In the genomic region with DNA sequence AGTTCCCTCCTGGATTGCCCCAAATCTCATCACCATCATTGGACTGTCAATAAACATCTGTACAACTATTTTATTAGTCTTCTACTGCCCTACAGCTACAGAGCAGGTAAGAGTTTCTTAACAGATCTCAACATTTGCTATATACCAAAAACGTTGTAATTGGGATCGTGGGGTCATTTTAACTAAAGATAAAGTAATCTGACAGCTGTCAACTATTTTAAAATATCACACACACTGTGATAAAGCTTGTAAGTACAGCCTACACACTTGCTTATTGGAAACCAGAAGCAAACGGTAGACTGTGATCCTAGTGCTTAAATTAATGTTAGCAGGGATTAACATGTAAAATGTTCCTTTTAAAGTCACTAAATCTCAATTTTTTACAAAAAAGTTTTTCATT, we compare ENCODE assay signal across 15 cellular contexts. TPM values are rescaled to one million over a fixed set of nuclear protein-coding genes. Genes with fewer than 3 reads are reported as not detected.
DNase-seq lines count a peak whose midpoint lies in the region; ATAC-seq, FAIRE-seq and TF ChIP-seq lines count a peak whose summit lies in the region.
"Had no signal": no experiment of that assay in that cellular context is flagged by ENCODE, and none has a peak within 500 bp of the region (broad histone marks: within the 10 kb centered on the region; RNA-seq: fewer than 3 reads in every experiment).

No MANE protein-coding gene starts in this region.

- DNase-seq in GM06990 (ENCODE audit: extremely low read depth, insufficient read length) (no peak), GM12878 (ENCODE audit: low read depth, low spot score) (no peak), spleen (no peak), iPS-NIHi11 (ENCODE audit: low spot score) (no peak), SIG-M5 treated with dmso at 0.1 percent for 504 hours (lab: John Stamatoyannopoulos, UW; ENCODE audit: unreplicated experiment) (no peak)
- DNase-seq: CD8-positive, alpha-beta T cell; COR-L47; GF-D8; GM23248 had no signal

- CTCF ChIA-PET in GM12878 (lab: Yijun Ruan, JAX), result interaction anchor here (1.3 kb wide), 1 partner anchor 45 kb away, joined by 4 read pairs; no protein-coding TSS in a partner anchor

- H3K27me3 ChIP-seq in GM06990 (replicated peaks; ENCODE audit: control insufficient read depth, insufficient read depth, low read length) (no peaks in the 10 kb centered on the region), OCI-LY1 (ENCODE audit: insufficient read depth, low read length) (no peaks in the 10 kb centered on the region), GM12878 (replicated peaks in 1 of 2; ENCODE audit: control insufficient read depth in 2 of 2, insufficient read depth in 2 of 2, low read length in 1 of 2) (no peaks in the 10 kb centered on the region), spleen (replicated peaks in 1 of 7) (no peaks in the 10 kb centered on the region)

- no peaks in the 10 kb centered on the region for H3F3A ChIP-seq in OCI-LY1 (ENCODE audit: insufficient read depth, low read length)

- BruUV-seq in GM12878 (replicated peaks; lab: Mats Ljungman, UMichigan), result no TSS peak

- H3K9ac ChIP-seq in OCI-LY1 (ENCODE audit: low read length) (no peak overlapping the region; the same call in 1 of the 2 replicates), GM12878 (ENCODE audit: control insufficient read depth, insufficient read depth, low read length) (peak overlapping the region; percentile 43)
- H3K9ac ChIP-seq: GM23248 had no signal

- no peak for TF ChIP-seq RAD21 in GM12878 (IDR thresholded peaks at IDR 0.05; ENCODE audit: insufficient read depth, low read depth, low read length)

- H3K9me3 ChIP-seq in OCI-LY1 (ENCODE audit: low read length) (no peaks in the 10 kb centered on the region), GM12878 (replicated peaks; ENCODE audit: control insufficient read depth, insufficient read depth, low read length) (no peaks in the 10 kb centered on the region; the same call in 2 of the 3 replicates), spleen (no peaks in the 10 kb centered on the region)
- H3K9me3 ChIP-seq: A549 had no signal

- intact Hi-C loops in GM12878 (cut with micrococcal nuclease; ENCODE audit: unreplicated experiment) (loop anchor here (5.0 to 10.0 kb wide), 3 partner anchors 44 to 607 kb away; partner anchors contain the start of genes CD53 and DDX20), spleen (cut with DNase I; ENCODE audit: low total_unique reads) (loop anchor here (10.0 kb wide), 1 partner anchor 47 kb away; no protein-coding TSS in a partner anchor)

- POLR2A ChIA-PET in GM12878 (lab: Charles Lee), result interaction anchor here (1.1 to 2.1 kb wide), 3 partner anchors 8 to 49 kb away, joined by 4 to 6 read pairs (median 5); no protein-coding TSS in a partner anchor

- peaks cover 1% of the 10 kb centered on the region for H3K36me3 ChIP-seq in GM06990 (ENCODE audit: control insufficient read depth, insufficient read depth, low read length)
- H3K36me3 ChIP-seq in OCI-LY1 (ENCODE audit: insufficient read depth, low read length), result peaks cover 62% of the 10 kb centered on the region
- peaks cover 2 to 23% of the 10 kb centered on the region in 2 experiments; a peak in 3 of 4 replicates for H3K36me3 ChIP-seq in GM12878 (ENCODE audit: control insufficient read depth in 2 of 2, insufficient read depth in 2 of 2, low read length in 1 of 2)
- peaks cover 0 to 73% (median 31%) of the 10 kb centered on the region in 6 donors for H3K36me3 ChIP-seq in spleen

- in situ Hi-C loops in GM12878 (cut with MboI), result no loop called here

- RAD21 ChIA-PET in GM12878 (lab: Charles Lee; ENCODE audit: unreplicated experiment), result interaction anchor here (1.1 to 2.2 kb wide), 3 partner anchors 55 to 75 kb away, joined by 3 to 9 read pairs (median 4); no protein-coding TSS in a partner anchor

- H3K27ac ChIP-seq in OCI-LY1 (ENCODE audit: low read depth, low read length, poor library complexity, severe bottlenecking) (peak overlapping the region; percentile 7), GM12878 (ENCODE audit: control insufficient read depth, insufficient read depth) (peak overlapping the region; percentile 30), spleen (peak overlapping the region in 5 of 8 donors; percentile 10 to 68 (median 54))
- H3K27ac ChIP-seq: A549, GM23248, HL-60 had no signal

- SMC1A ChIA-PET in GM12878 (lab: Charles Lee; ENCODE audit: uncharacterized antibody, unreplicated experiment), result interaction anchor here (0.9 to 13.3 kb wide), 7 partner anchors 9 to 70 kb away, joined by 3 to 164 read pairs (median 5); partner anchors contain the start of genes CEPT1 and DRAM2

- 82% methylated on average over 3 of the region's 3 CpGs for WGBS in GM12878 (ENCODE audit: insufficient coverage, insufficient replicate concordance, low lambda C conversion rate, missing lambda C conversion rate)
- 60 to 78% (median 67%) methylated on average over 3 of the region's 3 CpGs for WGBS in spleen, 5 donors

- no peak overlapping the region for H2AFZ ChIP-seq in OCI-LY1 (ENCODE audit: low read length)
- H2AFZ ChIP-seq in GM12878 (ENCODE audit: control insufficient read depth, low read depth, low read length), result no peak overlapping the region
- H2AFZ ChIP-seq: GM23248 had no signal

- TF ChIP-seq CTCF in GM06990 (IDR thresholded peaks at IDR 0.05; ENCODE audit: insufficient read depth, low read length, poor library complexity, severe bottlenecking), result no peak
- TF ChIP-seq CTCF in OCI-LY1 (IDR thresholded peaks at IDR 0.05; ENCODE audit: low read length), result no peak
- TF ChIP-seq CTCF in GM12878 (IDR thresholded peaks at IDR 0.05 in 2 of 3, conservative IDR thresholded peaks at IDR 0.05 in 1 of 3; ENCODE audit: control insufficient read depth in 2 of 3, extremely low read depth in 1 of 3, insufficient read depth in 1 of 3, low read depth in 3 of 3, low read length in 3 of 3), result no peak
- TF ChIP-seq CTCF in spleen (IDR thresholded peaks at IDR 0.05 in 8 of 11, conservative IDR thresholded peaks at IDR 0.05 in 3 of 11), result no peak

- H3K4me3 ChIP-seq in GM06990 (replicated peaks; ENCODE audit: low read depth, low read length) (peak overlapping the region; percentile 23; the same call in 1 of the 2 replicates), OCI-LY1 (ENCODE audit: low read depth, low read length, poor library complexity, severe bottlenecking) (no peak overlapping the region), GM12878 (peak overlapping the region; percentile 13), spleen (peak overlapping the region in 1 of 8 donors; percentile 12)
- H3K4me3 ChIP-seq: A549, GM23248 had no signal

- ATAC-seq in GM12878, result no peak; the same call in 2 of the 3 replicates
- ATAC-seq in HG03378 (IDR thresholded peaks at IDR 0.05; ENCODE audit: unreplicated experiment), result no peak
- ATAC-seq: A549; CD8-positive, alpha-beta T cell; HCT116 had no signal

- no peak for TF ChIP-seq EP300 in GM12878 (IDR thresholded peaks at IDR 0.05; ENCODE audit: borderline replicate concordance in 1 of 2, control insufficient read depth in 1 of 2, low read depth in 2 of 2, low read length in 2 of 2)

- no peak for TF ChIP-seq POLR2A in GM12878 (IDR thresholded peaks at IDR 0.05; ENCODE audit: low read depth, low read length)
- no peak for TF ChIP-seq POLR2A in spleen (IDR thresholded peaks at IDR 0.05)

- H3K4me1 ChIP-seq in OCI-LY1 (ENCODE audit: insufficient read depth, low read length, severe bottlenecking), result peaks cover 95% of the 10 kb centered on the region
- H3K4me1 ChIP-seq in GM12878 (ENCODE audit: control insufficient read depth, insufficient read depth, low read length), result peaks cover 15% of the 10 kb centered on the region
- H3K4me1 ChIP-seq in spleen, result peaks cover 24 to 100% (median 95%) of the 10 kb centered on the region in 6 donors
- H3K4me1 ChIP-seq: A549 had no signal

- H4K20me1 ChIP-seq in OCI-LY1 (ENCODE audit: insufficient read depth, low read length), result no peaks in the 10 kb centered on the region
- H4K20me1 ChIP-seq in GM12878 (ENCODE audit: control insufficient read depth, insufficient read depth), result no peaks in the 10 kb centered on the region

- peak; percentile 27 for FAIRE-seq in GM12878 (lab: Jason Lieb, UNC)
- FAIRE-seq: A549, H54 had no signal

- peaks cover 100% of the 10 kb centered on the region for H3K79me2 ChIP-seq in OCI-LY1 (ENCODE audit: insufficient read depth, low read length)
- H3K79me2 ChIP-seq in GM12878 (ENCODE audit: control insufficient read depth, insufficient read depth, low read length), result peaks cover 99% of the 10 kb centered on the region

- no peaks in the 10 kb centered on the region for H3K9me2 ChIP-seq in OCI-LY1 (ENCODE audit: low read depth, low read length)

- H3K4me2 ChIP-seq in OCI-LY1 (ENCODE audit: low read length) (peak overlapping the region; percentile 33), GM12878 (ENCODE audit: control insufficient read depth, insufficient read depth) (peak overlapping the region; percentile 45)
- H3K4me2 ChIP-seq: A549 had no signal

RNA-seq across cellular contexts. Expression of gene CEPT1, which starts 7.9 kb away (rescaled TPM):
- total RNA-seq in GM12878 (2013; cell fraction: nucleolus; rRNA removed), result 342 and 348 TPM in 2 replicates
- total RNA-seq in GM12878 (2014; rRNA removed) (56.0 and 70.0 TPM in 2 replicates), GM12878 (2014; rRNA removed; fragmentation: Illumina TruSeq; extraction: Trizol) (67.5 and 68.8 TPM in 2 replicates), GM12878 (2021) (51.8 and 53.6 TPM in 2 replicates), spleen (100 to 1,000 TPM in 4 of 7 donors, 10 to 100 TPM in 3; 90.9 to 140 (median 105) TPM)
- 23.6 TPM for polyA plus RNA-seq in GM12878 (2011; ENCODE audit: low read depth)
- polyA plus RNA-seq in GM12878 (2011; rRNA removed) (77.9 and 125 TPM in 2 replicates), GM12878 (2014; fragmentation: Illumina TruSeq; extraction: Trizol) (60.1 and 83.5 TPM in 2 replicates), GM12878 (2014; fragmentation: Nextera tagmentation; extraction: Ambion mirVana) (10 to 100 TPM; 29.4 to 55.5 TPM), GM12878 (2014; rRNA removed) (42.4 and 52.7 TPM in 2 replicates), GM12878 (2016; fragmentation: Nextera tagmentation; extraction: Ambion mirVana) (10 to 100 TPM; 53.1 to 54.1 TPM), spleen (10 to 100 TPM; 61.1 to 69.2 (median 65.4) TPM)
- polyA plus RNA-seq in GM12878 (2011; cell fraction: cytosol; rRNA removed), result 25.7 and 33.4 TPM in 2 replicates
- polyA plus RNA-seq in GM12878 (2011; cell fraction: nucleus; rRNA removed), result 40.1 and 49.8 TPM in 2 replicates
- 31.1 and 54.5 TPM in 2 replicates for polyA plus RNA-seq in GM12878 (2012)
- polyA minus RNA-seq in GM12878 (2011; rRNA and poly(A)+ RNA removed), result 71.9 and 97.9 TPM in 2 replicates
- polyA minus RNA-seq in GM12878 (2011; cell fraction: cytosol; rRNA and poly(A)+ RNA removed), result 19.6 and 21.8 TPM in 2 replicates
- 43.4 and 48.7 TPM in 2 replicates for polyA minus RNA-seq in GM12878 (2011; cell fraction: nucleus; rRNA and poly(A)+ RNA removed)

RNA-seq across cellular contexts. Expression of gene DRAM2, which starts 8.1 kb away (rescaled TPM):
- total RNA-seq in GM12878 (2013; cell fraction: nucleolus; rRNA removed), result 151 and 152 TPM in 2 replicates
- total RNA-seq in GM12878 (2014; rRNA removed), result 76.0 and 80.9 TPM in 2 replicates
- 56.6 and 60.3 TPM in 2 replicates for total RNA-seq in GM12878 (2014; rRNA removed; fragmentation: Illumina TruSeq; extraction: Trizol)
- 39.1 and 45.3 TPM in 2 replicates for total RNA-seq in GM12878 (2021)
- polyA plus RNA-seq in GM12878 (2011; ENCODE audit: low read depth), result 76.4 TPM
- 229 and 281 TPM in 2 replicates for polyA plus RNA-seq in GM12878 (2011; rRNA removed)
- 79.5 and 115 TPM in 2 replicates for polyA plus RNA-seq in GM12878 (2011; cell fraction: cytosol; rRNA removed)
- 93.3 and 138 TPM in 2 replicates for polyA plus RNA-seq in GM12878 (2011; cell fraction: nucleus; rRNA removed)
- polyA plus RNA-seq in GM12878 (2012), result 82.7 and 135 TPM in 2 replicates
- polyA plus RNA-seq in GM12878 (2014; fragmentation: Illumina TruSeq; extraction: Trizol), result 82.8 and 106 TPM in 2 replicates
- 100 to 1,000 TPM in 1 of 2 experiments, 10 to 100 TPM in 1; 88.3 to 146 TPM for polyA plus RNA-seq in GM12878 (2014; fragmentation: Nextera tagmentation; extraction: Ambion mirVana)
- polyA plus RNA-seq in GM12878 (2014; rRNA removed), result 64.1 and 88.0 TPM in 2 replicates
- 10 to 100 TPM; 57.7 to 58.4 TPM for polyA plus RNA-seq in GM12878 (2016; fragmentation: Nextera tagmentation; extraction: Ambion mirVana)
- 81.4 and 133 TPM in 2 replicates for polyA minus RNA-seq in GM12878 (2011; rRNA and poly(A)+ RNA removed)
- polyA minus RNA-seq in GM12878 (2011; cell fraction: cytosol; rRNA and poly(A)+ RNA removed), result 14.7 and 17.9 TPM in 2 replicates
- polyA minus RNA-seq in GM12878 (2011; cell fraction: nucleus; rRNA and poly(A)+ RNA removed), result 27.7 and 29.8 TPM in 2 replicates
- total RNA-seq in spleen, result 100 to 1,000 TPM in 3 of 7 donors, 10 to 100 TPM in 4; 64.0 to 188 (median 81.0) TPM
- polyA plus RNA-seq in spleen, result 100 to 1,000 TPM in 2 of 3 donors, 10 to 100 TPM in 1; 90.5 to 130 (median 105) TPM

RNA-seq across cellular contexts. Expression of gene DENND2D, which starts 52.5 kb away (rescaled TPM):
- total RNA-seq in GM12878 (2013; cell fraction: nucleolus; rRNA removed), result 483 and 497 TPM in 2 replicates
- total RNA-seq in GM12878 (2014; rRNA removed), result 164 and 170 TPM in 2 replicates
- total RNA-seq in GM12878 (2014; rRNA removed; fragmentation: Illumina TruSeq; extraction: Trizol), result 187 and 196 TPM in 2 replicates
- total RNA-seq in GM12878 (2021), result 164 and 166 TPM in 2 replicates
- polyA plus RNA-seq in GM12878 (2011; ENCODE audit: low read depth), result 73.7 TPM
- polyA plus RNA-seq in GM12878 (2011; rRNA removed), result 299 and 375 TPM in 2 replicates
- 278 and 313 TPM in 2 replicates for polyA plus RNA-seq in GM12878 (2011; cell fraction: cytosol; rRNA removed)
- polyA plus RNA-seq in GM12878 (2011; cell fraction: nucleus; rRNA removed), result 458 and 613 TPM in 2 replicates
- 75.3 and 147 TPM in 2 replicates for polyA plus RNA-seq in GM12878 (2012)
- 193 and 221 TPM in 2 replicates for polyA plus RNA-seq in GM12878 (2014; fragmentation: Illumina TruSeq; extraction: Trizol)
- polyA plus RNA-seq in GM12878 (2014; fragmentation: Nextera tagmentation; extraction: Ambion mirVana), result 100 to 1,000 TPM; 149 to 200 TPM
- polyA plus RNA-seq in GM12878 (2014; rRNA removed), result 149 and 157 TPM in 2 replicates
- polyA plus RNA-seq in GM12878 (2016; fragmentation: Nextera tagmentation; extraction: Ambion mirVana), result 100 to 1,000 TPM; 162 to 179 TPM
- 404 and 526 TPM in 2 replicates for polyA minus RNA-seq in GM12878 (2011; rRNA and poly(A)+ RNA removed)
- 128 and 168 TPM in 2 replicates for polyA minus RNA-seq in GM12878 (2011; cell fraction: cytosol; rRNA and poly(A)+ RNA removed)
- polyA minus RNA-seq in GM12878 (2011; cell fraction: nucleus; rRNA and poly(A)+ RNA removed), result 708 and 882 TPM in 2 replicates
- total RNA-seq in spleen, result 100 to 1,000 TPM; 127 to 182 (median 153) TPM
- 100 to 1,000 TPM in 2 of 3 donors, 10 to 100 TPM in 1; 90.3 to 106 (median 101) TPM for polyA plus RNA-seq in spleen
